Comparison of ENCODE assay signal across 22 cellular contexts in genomic region chr1:116722016-116722838, GRCh38. TPM values are rescaled to one million over a fixed set of nuclear protein-coding genes. Genes with fewer than 3 reads are reported as not detected.
DNase-seq lines count a peak whose midpoint lies in the region; ATAC-seq and TF ChIP-seq lines count a peak whose summit lies in the region.
"Had no signal": no experiment of that assay in that cellular context is flagged by ENCODE, and none has a peak within 500 bp of the region (broad histone marks: within the 10 kb centered on the region; RNA-seq: fewer than 3 reads in every experiment).

No MANE protein-coding gene starts in this region.

- no peaks in the 10 kb centered on the region for H3K9me3 ChIP-seq in colonic mucosa
- no peaks in the 10 kb centered on the region for H3K9me3 ChIP-seq in mucosa of descending colon
- H3K9me3 ChIP-seq: gastrocnemius medialis, SK-N-SH, testis had no signal

- H3K36me3 ChIP-seq in colonic mucosa (no peaks in the 10 kb centered on the region), mucosa of descending colon (ENCODE audit: low read depth) (no peaks in the 10 kb centered on the region)
- H3K36me3 ChIP-seq: brain microvascular endothelial cell, gastrocnemius medialis had no signal

- TF ChIP-seq CTCF in colonic mucosa (IDR thresholded peaks at IDR 0.05) (no peak), mucosa of descending colon (IDR thresholded peaks at IDR 0.05) (no peak)

- DNase-seq in DMS 273 (lab: John Stamatoyannopoulos, UW; ENCODE audit: unreplicated experiment) (peak; percentile 75), NCI-H524 treated with DMSO at 0.1 percent for 48 hours (lab: John Stamatoyannopoulos, UW) (peak; percentile 45), colonic mucosa (peak; percentile 61), mucosa of descending colon (peak in 1 of 3 donors; percentile 45), NCI-H2107 (lab: John Stamatoyannopoulos, UW) (no peak), NCI-H1694 (lab: John Stamatoyannopoulos, UW) (no peak), NCI-H2081 treated with DMSO at 0.1 percent for 48 hours (lab: John Stamatoyannopoulos, UW) (no peak)
- DNase-seq: activated CD4-positive, alpha-beta T cell treated with anti-CD3 and anti-CD28 coated beads for 1 hour; brain microvascular endothelial cell; CD4-positive, CD25-positive, alpha-beta regulatory T cell; cortex of kidney; DMS79; gastrocnemius medialis; left cardiac atrium; midbrain; NCI-H1092; NCI-H526 treated with DMSO at 0.1 percent for 48 hours; OCI-M1; SK-N-SH; stimulated activated CD4-positive, alpha-beta T cell treated with anti-CD3 and anti-CD28 coated beads, Interleukin-12 subunit alpha, Interleukin-12 subunit beta, amount 100 ng/mL, for 4 hours; testis had no signal

- no peaks in the 10 kb centered on the region for H3K4me1 ChIP-seq in colonic mucosa
- no peaks in the 10 kb centered on the region for H3K4me1 ChIP-seq in mucosa of descending colon (ENCODE audit: low read depth)
- H3K4me1 ChIP-seq: gastrocnemius medialis, testis had no signal

- intact Hi-C loops in colonic mucosa (cut with DNase I), result no loop called here
- intact Hi-C loops in mucosa of descending colon (cut with DNase I, micrococcal nuclease), result no loop called here

- ATAC-seq in mucosa of descending colon (peak; percentile 89), GM18520 (IDR thresholded peaks at IDR 0.05; ENCODE audit: unreplicated experiment) (no peak)
- ATAC-seq: gastrocnemius medialis, left cardiac atrium had no signal

- no peak overlapping the region for H3K9ac ChIP-seq in colonic mucosa (ENCODE audit: low read depth in 2 of 2, low read length in 2 of 2)
- H3K9ac ChIP-seq: SK-N-SH had no signal

- H3K4me3 ChIP-seq in colonic mucosa (no peak overlapping the region), mucosa of descending colon (no peak overlapping the region)
- H3K4me3 ChIP-seq: gastrocnemius medialis, testis had no signal

- H3K27ac ChIP-seq in colonic mucosa, result no peak overlapping the region
- H3K27ac ChIP-seq: brain microvascular endothelial cell, gastrocnemius medialis, testis had no signal

- H3K27me3 ChIP-seq in colonic mucosa, result no peaks in the 10 kb centered on the region
- H3K27me3 ChIP-seq: brain microvascular endothelial cell, gastrocnemius medialis, testis had no signal

RNA-seq across cellular contexts. Expression of gene CD2, which starts 32.0 kb away (rescaled TPM):
- total RNA-seq in colonic mucosa (1 to 10 TPM; 2.9 to 3.8 TPM), mucosa of descending colon (1 to 10 TPM; 4.1 to 7.7 (median 5.4) TPM)

RNA-seq across cellular contexts. Expression of gene IGSF3, which starts 54.7 kb away (rescaled TPM):
- total RNA-seq in colonic mucosa, result 10 to 100 TPM; 21.4 to 30.6 TPM
- total RNA-seq in mucosa of descending colon, result 10 to 100 TPM; 20.9 to 35.4 (median 27.4) TPM

Comparison
In these comparisons a context has a peak if more than half of its experiments do, and no peak if none do; other contexts are left out.
1. DNase-seq: peak in DMS 273 (single experiment), NCI-H524 treated with DMSO at 0.1 percent for 48 hours (single experiment) and colonic mucosa (single experiment); none in NCI-H2107 (single experiment), NCI-H1694 (single experiment) and NCI-H2081 treated with DMSO at 0.1 percent for 48 hours (single experiment).